Comparison of ENCODE assay signal across 2 cellular contexts in genomic region chr18:13405305-13406038, GRCh38.
TF ChIP-seq lines count a peak whose summit lies in the region.

No MANE protein-coding gene starts in this region.

TF ChIP-seq in GM23338, 12 proteins besides CTCF, POLR2A, EP300 and RAD21 (continued from another document):
- TF ChIP-seq REST (IDR thresholded peaks at IDR 0.05; ENCODE audit: unreplicated experiment) (no peak), EZH2phosphoT487 (IDR thresholded peaks at IDR 0.05; ENCODE audit: unreplicated experiment) (no peak)
- TF ChIP-seq, protein P1, sequence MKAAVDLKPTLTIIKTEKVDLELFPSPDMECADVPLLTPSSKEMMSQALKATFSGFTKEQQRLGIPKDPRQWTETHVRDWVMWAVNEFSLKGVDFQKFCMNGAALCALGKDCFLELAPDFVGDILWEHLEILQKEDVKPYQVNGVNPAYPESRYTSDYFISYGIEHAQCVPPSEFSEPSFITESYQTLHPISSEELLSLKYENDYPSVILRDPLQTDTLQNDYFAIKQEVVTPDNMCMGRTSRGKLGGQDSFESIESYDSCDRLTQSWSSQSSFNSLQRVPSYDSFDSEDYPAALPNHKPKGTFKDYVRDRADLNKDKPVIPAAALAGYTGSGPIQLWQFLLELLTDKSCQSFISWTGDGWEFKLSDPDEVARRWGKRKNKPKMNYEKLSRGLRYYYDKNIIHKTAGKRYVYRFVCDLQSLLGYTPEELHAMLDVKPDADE (IDR thresholded peaks at IDR 0.05) = no peak

TF ChIP-seq in K562, 482 proteins besides CTCF, POLR2A, EP300 and RAD21 (continued from another document):
- TF ChIP-seq THRA (IDR thresholded peaks at IDR 0.05) (no peak), TSC22D4 (tag; IDR thresholded peaks at IDR 0.05) (no peak), CBFB (CRISPR knock-in tag; IDR thresholded peaks at IDR 0.05) (no peak), PTTG1 (tag; IDR thresholded peaks at IDR 0.05; ENCODE audit: low read depth) (no peak), MECOM (CRISPR knock-in tag; IDR thresholded peaks at IDR 0.05) (no peak), CBX8 (IDR thresholded peaks at IDR 0.05; ENCODE audit: borderline replicate concordance, extremely low read depth, low read depth, low read length, poor library complexity, severe bottlenecking) (no peak)
TF ChIP-seq in K562: peak in this region for 2.
